19 cellular contexts compared by ENCODE assay signal in the genomic region with DNA sequence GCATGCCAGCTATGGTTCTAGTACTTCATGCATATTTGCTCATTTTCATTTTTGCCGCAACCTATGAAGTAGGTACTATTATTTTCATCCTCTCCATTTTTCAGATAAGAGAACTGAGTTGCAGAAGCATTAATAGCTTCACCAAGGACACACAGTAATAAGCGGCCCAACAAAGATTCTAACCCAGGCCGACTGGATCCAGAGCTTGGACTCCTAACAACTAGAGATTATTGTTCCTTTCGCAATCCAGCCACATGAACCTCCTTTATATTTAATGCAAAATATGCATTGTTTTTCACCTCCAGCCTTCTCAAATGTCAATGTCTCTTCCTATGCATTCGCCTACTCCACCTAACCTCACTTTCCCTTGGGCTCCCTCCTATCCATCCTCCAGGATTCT.
"Had no signal": no experiment of that assay in that cellular context is flagged by ENCODE, and none has a peak within 500 bp of the region (broad histone marks: within the 10 kb centered on the region; RNA-seq: fewer than 3 reads in every experiment).

No MANE protein-coding gene starts in this region.

- H3K9me3 Mint-ChIP-seq: dendritic cell treated with granulocyte-macrophage colony-stimulating factor and Interleukin-4, amounts not matched to agents 40 ng/mL and 50 ng/mL, for 4 days; effector memory CD8-positive, alpha-beta T cell; memory B cell; natural killer cell treated with Interleukin-12 subunit alpha and Interleukin-12 subunit beta and Interleukin-15 and Interleukin-18, amount 100 ng/mL, for 72 hours had no signal

- H3K27me3 ChIP-seq: esophagus muscularis mucosa, gastrocnemius medialis, heart right ventricle, sigmoid colon, suprapubic skin, thyroid gland, upper lobe of left lung, vagina had no signal

- H3K9me3 ChIP-seq: esophagus muscularis mucosa, gastrocnemius medialis, heart right ventricle, lower lobe of right lung, sigmoid colon, suprapubic skin, thyroid gland, upper lobe of left lung, vagina had no signal

- H3K4me1 Mint-ChIP-seq: memory B cell had no signal

- H3K4me3 ChIP-seq: esophagus muscularis mucosa, gastrocnemius medialis, heart right ventricle, lower lobe of right lung, sigmoid colon, skin epidermis, suprapubic skin, thyroid gland, upper lobe of left lung, vagina had no signal

- H3K36me3 ChIP-seq: esophagus muscularis mucosa, gastrocnemius medialis, heart right ventricle, lower lobe of right lung, sigmoid colon, suprapubic skin, thyroid gland, upper lobe of left lung, vagina had no signal

- DNase-seq: effector memory CD8-positive, alpha-beta T cell; gastrocnemius medialis; heart right ventricle; islet precursor cell; lower lobe of right lung; midbrain; sigmoid colon; stimulated activated CD4-positive, alpha-beta T cell treated with anti-CD3 and anti-CD28 coated beads, Interleukin-2, amount 100 ng/mL, for 48 hours; stimulated activated naive CD8-positive, alpha-beta T cell treated with anti-CD3 and anti-CD28 coated beads, Interleukin-15, Interleukin-2, amounts not matched to agents 100 U/mL and 50 U/mL, for 24 hours; thyroid gland; upper lobe of left lung had no signal

- H3K27ac Mint-ChIP-seq: dendritic cell treated with granulocyte-macrophage colony-stimulating factor and Interleukin-4, amounts not matched to agents 40 ng/mL and 50 ng/mL, for 4 days; effector memory CD8-positive, alpha-beta T cell; memory B cell; natural killer cell treated with Interleukin-12 subunit alpha and Interleukin-12 subunit beta and Interleukin-15 and Interleukin-18, amount 100 ng/mL, for 72 hours had no signal

- H3K27me3 Mint-ChIP-seq: dendritic cell treated with granulocyte-macrophage colony-stimulating factor and Interleukin-4, amounts not matched to agents 40 ng/mL and 50 ng/mL, for 4 days; natural killer cell treated with Interleukin-12 subunit alpha and Interleukin-12 subunit beta and Interleukin-15 and Interleukin-18, amount 100 ng/mL, for 72 hours had no signal

- H3K27ac ChIP-seq: epithelial cell of prostate, esophagus muscularis mucosa, lower lobe of right lung, suprapubic skin, vagina had no signal

- H3K36me3 Mint-ChIP-seq: memory B cell; natural killer cell treated with Interleukin-12 subunit alpha and Interleukin-12 subunit beta and Interleukin-15 and Interleukin-18, amount 100 ng/mL, for 72 hours had no signal

- H3K4me3 Mint-ChIP-seq: dendritic cell treated with granulocyte-macrophage colony-stimulating factor and Interleukin-4, amounts not matched to agents 40 ng/mL and 50 ng/mL, for 4 days; effector memory CD8-positive, alpha-beta T cell; memory B cell; natural killer cell treated with Interleukin-12 subunit alpha and Interleukin-12 subunit beta and Interleukin-15 and Interleukin-18, amount 100 ng/mL, for 72 hours had no signal
